ENCODE assay signal across 1 cellular context in the genomic region with DNA sequence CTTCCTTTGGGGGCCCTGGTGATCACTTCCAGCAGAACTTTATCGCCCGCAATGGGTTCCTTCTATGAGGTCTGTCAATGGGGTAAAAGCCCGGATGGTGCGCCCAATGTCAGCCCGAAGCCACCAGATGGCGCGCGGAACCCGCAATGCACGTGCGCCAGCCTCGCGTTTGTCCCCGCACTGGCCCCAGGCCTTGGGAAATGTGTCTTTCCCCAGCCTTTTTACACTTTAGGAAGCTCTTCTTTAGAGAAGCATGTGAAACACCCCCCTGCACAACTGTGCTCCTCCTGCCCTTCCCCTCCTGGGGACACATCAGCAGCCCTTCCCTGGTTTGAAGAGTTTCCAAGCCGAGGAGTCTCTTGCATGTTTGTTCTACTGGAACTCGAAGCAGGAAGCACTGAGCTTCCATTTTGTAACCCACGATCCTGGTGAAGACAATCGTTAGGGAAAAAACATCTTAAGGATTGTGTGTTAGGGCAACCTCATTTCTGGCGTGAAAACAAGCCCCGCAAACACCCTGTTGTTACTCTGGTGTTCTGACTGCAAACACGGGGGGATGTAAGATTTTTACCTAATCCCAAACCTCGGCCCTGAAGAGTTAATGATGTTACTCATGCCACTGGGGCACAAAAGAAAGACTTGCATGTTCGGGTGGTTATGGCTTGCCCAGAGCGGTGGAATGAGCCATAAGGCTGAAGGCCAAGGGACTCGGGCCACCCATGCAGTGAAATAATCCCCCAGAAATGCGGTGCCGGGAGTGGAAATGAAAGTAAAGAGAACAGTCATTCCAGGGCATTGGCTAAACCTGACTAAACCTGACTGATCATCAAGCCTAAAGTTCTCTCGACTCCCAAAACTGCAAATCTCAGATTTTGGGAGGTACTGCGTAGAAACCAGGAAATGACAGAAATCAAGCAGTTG.
TF ChIP-seq lines count a peak whose summit lies in the region.

No MANE protein-coding gene starts in this region.

TF ChIP-seq in HepG2, 621 proteins besides CTCF, POLR2A, EP300 and RAD21 (continued from another document and continues in another):
- TF ChIP-seq, protein P1, sequence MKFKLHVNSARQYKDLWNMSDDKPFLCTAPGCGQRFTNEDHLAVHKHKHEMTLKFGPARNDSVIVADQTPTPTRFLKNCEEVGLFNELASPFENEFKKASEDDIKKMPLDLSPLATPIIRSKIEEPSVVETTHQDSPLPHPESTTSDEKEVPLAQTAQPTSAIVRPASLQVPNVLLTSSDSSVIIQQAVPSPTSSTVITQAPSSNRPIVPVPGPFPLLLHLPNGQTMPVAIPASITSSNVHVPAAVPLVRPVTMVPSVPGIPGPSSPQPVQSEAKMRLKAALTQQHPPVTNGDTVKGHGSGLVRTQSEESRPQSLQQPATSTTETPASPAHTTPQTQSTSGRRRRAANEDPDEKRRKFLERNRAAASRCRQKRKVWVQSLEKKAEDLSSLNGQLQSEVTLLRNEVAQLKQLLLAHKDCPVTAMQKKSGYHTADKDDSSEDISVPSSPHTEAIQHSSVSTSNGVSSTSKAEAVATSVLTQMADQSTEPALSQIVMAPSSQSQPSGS (CRISPR knock-in tag; IDR thresholded peaks at IDR 0.05) = peak; percentile 52; the same call in 1 of the 2 replicates
- no peak for TF ChIP-seq TCF12 (IDR thresholded peaks at IDR 0.05)
- 0 out of 2 replicates have a peak, but pooled peaks have one; percentile 38 for TF ChIP-seq TCF12 (CRISPR knock-in tag; IDR thresholded peaks at IDR 0.05)
- TF ChIP-seq CHD2 (IDR thresholded peaks at IDR 0.05; ENCODE audit: low read depth, low read length) = no peak
- TF ChIP-seq HOXA5 (CRISPR knock-in tag; IDR thresholded peaks at IDR 0.05) = peak; percentile 25; the same call in 1 of the 2 replicates
- TF ChIP-seq REPIN1 (CRISPR knock-in tag; IDR thresholded peaks at IDR 0.05; ENCODE audit: borderline replicate concordance, low read depth) = peak; percentile 88; the same call in 1 of the 2 replicates
- TF ChIP-seq DR1 (CRISPR knock-in tag; IDR thresholded peaks at IDR 0.05) = no peak
- TF ChIP-seq, protein P2, sequence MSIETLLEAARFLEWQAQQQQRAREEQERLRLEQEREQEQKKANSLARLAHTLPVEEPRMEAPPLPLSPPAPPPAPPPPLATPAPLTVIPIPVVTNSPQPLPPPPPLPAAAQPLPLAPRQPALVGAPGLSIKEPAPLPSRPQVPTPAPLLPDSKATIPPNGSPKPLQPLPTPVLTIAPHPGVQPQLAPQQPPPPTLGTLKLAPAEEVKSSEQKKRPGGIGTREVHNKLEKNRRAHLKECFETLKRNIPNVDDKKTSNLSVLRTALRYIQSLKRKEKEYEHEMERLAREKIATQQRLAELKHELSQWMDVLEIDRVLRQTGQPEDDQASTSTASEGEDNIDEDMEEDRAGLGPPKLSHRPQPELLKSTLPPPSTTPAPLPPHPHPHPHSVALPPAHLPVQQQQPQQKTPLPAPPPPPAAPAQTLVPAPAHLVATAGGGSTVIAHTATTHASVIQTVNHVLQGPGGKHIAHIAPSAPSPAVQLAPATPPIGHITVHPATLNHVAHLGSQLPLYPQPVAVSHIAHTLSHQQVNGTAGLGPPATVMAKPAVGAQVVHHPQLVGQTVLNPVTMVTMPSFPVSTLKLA (IDR thresholded peaks at IDR 0.05) = no peak
- TF ChIP-seq FOXK1 (CRISPR knock-in tag; IDR thresholded peaks at IDR 0.05; ENCODE audit: borderline replicate concordance, low read depth) = no peak
- TF ChIP-seq, protein P3, sequence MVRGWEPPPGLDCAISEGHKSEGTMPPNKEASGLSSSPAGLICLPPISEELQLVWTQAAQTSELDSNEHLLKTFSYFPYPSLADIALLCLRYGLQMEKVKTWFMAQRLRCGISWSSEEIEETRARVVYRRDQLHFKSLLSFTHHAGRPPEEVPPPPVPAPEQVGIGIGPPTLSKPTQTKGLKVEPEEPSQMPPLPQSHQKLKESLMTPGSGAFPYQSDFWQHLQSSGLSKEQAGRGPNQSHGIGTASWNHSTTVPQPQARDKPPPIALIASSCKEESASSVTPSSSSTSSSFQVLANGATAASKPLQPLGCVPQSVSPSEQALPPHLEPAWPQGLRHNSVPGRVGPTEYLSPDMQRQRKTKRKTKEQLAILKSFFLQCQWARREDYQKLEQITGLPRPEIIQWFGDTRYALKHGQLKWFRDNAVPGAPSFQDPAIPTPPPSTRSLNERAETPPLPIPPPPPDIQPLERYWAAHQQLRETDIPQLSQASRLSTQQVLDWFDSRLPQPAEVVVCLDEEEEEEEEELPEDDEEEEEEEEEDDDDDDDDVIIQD (CRISPR knock-in tag; IDR thresholded peaks at IDR 0.05; ENCODE audit: low read depth) = 0 out of 2 replicates have a peak, but pooled peaks have one; percentile 27
- no peak for TF ChIP-seq ZNF484 (CRISPR knock-in tag; IDR thresholded peaks at IDR 0.05; ENCODE audit: borderline replicate concordance, low read depth)
- no peak for TF ChIP-seq NFYB (CRISPR knock-in tag; IDR thresholded peaks at IDR 0.05)
- TF ChIP-seq NR2F6 (IDR thresholded peaks at IDR 0.05) = no peak
- TF ChIP-seq NR2F6 (CRISPR knock-in tag; IDR thresholded peaks at IDR 0.05) = peak; percentile 45; the same call in 1 of the 2 replicates
- no peak for TF ChIP-seq ZNF335 (CRISPR knock-in tag; IDR thresholded peaks at IDR 0.05)
- TF ChIP-seq ZNF569 (CRISPR knock-in tag; IDR thresholded peaks at IDR 0.05; ENCODE audit: borderline replicate concordance) = no peak
- peak; percentile 94; the same call in 1 of the 2 replicates for TF ChIP-seq ZSCAN30 (CRISPR knock-in tag; IDR thresholded peaks at IDR 0.05)
- no peak for TF ChIP-seq NFATC3 (CRISPR knock-in tag; IDR thresholded peaks at IDR 0.05)
- no peak for TF ChIP-seq ZNF207 (IDR thresholded peaks at IDR 0.05; ENCODE audit: borderline replicate concordance)
- TF ChIP-seq MAFG (CRISPR knock-in tag; IDR thresholded peaks at IDR 0.05) = no peak
- TF ChIP-seq CBX2 (IDR thresholded peaks at IDR 0.05; ENCODE audit: low read depth, low read length) = no peak
- TF ChIP-seq CBX2 (CRISPR knock-in tag; IDR thresholded peaks at IDR 0.05; ENCODE audit: low read depth) = no peak
- TF ChIP-seq, protein P4, sequence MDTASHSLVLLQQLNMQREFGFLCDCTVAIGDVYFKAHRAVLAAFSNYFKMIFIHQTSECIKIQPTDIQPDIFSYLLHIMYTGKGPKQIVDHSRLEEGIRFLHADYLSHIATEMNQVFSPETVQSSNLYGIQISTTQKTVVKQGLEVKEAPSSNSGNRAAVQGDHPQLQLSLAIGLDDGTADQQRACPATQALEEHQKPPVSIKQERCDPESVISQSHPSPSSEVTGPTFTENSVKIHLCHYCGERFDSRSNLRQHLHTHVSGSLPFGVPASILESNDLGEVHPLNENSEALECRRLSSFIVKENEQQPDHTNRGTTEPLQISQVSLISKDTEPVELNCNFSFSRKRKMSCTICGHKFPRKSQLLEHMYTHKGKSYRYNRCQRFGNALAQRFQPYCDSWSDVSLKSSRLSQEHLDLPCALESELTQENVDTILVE (CRISPR knock-in tag; IDR thresholded peaks at IDR 0.05) = peak; percentile 56; the same call in 1 of the 2 replicates
- no peak for TF ChIP-seq ZNF615 (CRISPR knock-in tag; IDR thresholded peaks at IDR 0.05; ENCODE audit: borderline replicate concordance)
- no peak for TF ChIP-seq HNRNPK (IDR thresholded peaks at IDR 0.05; ENCODE audit: low read depth, low read length, poor library complexity, severe bottlenecking)
- TF ChIP-seq, protein P5, sequence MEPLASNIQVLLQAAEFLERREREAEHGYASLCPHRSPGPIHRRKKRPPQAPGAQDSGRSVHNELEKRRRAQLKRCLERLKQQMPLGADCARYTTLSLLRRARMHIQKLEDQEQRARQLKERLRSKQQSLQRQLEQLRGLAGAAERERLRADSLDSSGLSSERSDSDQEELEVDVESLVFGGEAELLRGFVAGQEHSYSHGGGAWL (CRISPR knock-in tag; IDR thresholded peaks at IDR 0.05) = no peak
- TF ChIP-seq MTA3 (CRISPR knock-in tag; IDR thresholded peaks at IDR 0.05) = no peak
- TF ChIP-seq, protein P6, sequence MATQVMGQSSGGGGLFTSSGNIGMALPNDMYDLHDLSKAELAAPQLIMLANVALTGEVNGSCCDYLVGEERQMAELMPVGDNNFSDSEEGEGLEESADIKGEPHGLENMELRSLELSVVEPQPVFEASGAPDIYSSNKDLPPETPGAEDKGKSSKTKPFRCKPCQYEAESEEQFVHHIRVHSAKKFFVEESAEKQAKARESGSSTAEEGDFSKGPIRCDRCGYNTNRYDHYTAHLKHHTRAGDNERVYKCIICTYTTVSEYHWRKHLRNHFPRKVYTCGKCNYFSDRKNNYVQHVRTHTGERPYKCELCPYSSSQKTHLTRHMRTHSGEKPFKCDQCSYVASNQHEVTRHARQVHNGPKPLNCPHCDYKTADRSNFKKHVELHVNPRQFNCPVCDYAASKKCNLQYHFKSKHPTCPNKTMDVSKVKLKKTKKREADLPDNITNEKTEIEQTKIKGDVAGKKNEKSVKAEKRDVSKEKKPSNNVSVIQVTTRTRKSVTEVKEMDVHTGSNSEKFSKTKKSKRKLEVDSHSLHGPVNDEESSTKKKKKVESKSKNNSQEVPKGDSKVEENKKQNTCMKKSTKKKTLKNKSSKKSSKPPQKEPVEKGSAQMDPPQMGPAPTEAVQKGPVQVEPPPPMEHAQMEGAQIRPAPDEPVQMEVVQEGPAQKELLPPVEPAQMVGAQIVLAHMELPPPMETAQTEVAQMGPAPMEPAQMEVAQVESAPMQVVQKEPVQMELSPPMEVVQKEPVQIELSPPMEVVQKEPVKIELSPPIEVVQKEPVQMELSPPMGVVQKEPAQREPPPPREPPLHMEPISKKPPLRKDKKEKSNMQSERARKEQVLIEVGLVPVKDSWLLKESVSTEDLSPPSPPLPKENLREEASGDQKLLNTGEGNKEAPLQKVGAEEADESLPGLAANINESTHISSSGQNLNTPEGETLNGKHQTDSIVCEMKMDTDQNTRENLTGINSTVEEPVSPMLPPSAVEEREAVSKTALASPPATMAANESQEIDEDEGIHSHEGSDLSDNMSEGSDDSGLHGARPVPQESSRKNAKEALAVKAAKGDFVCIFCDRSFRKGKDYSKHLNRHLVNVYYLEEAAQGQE (IDR thresholded peaks at IDR 0.05; ENCODE audit: borderline replicate concordance in 1 of 2, low read depth in 1 of 2, low read length in 2 of 2) = no peak
- TF ChIP-seq, protein P7, sequence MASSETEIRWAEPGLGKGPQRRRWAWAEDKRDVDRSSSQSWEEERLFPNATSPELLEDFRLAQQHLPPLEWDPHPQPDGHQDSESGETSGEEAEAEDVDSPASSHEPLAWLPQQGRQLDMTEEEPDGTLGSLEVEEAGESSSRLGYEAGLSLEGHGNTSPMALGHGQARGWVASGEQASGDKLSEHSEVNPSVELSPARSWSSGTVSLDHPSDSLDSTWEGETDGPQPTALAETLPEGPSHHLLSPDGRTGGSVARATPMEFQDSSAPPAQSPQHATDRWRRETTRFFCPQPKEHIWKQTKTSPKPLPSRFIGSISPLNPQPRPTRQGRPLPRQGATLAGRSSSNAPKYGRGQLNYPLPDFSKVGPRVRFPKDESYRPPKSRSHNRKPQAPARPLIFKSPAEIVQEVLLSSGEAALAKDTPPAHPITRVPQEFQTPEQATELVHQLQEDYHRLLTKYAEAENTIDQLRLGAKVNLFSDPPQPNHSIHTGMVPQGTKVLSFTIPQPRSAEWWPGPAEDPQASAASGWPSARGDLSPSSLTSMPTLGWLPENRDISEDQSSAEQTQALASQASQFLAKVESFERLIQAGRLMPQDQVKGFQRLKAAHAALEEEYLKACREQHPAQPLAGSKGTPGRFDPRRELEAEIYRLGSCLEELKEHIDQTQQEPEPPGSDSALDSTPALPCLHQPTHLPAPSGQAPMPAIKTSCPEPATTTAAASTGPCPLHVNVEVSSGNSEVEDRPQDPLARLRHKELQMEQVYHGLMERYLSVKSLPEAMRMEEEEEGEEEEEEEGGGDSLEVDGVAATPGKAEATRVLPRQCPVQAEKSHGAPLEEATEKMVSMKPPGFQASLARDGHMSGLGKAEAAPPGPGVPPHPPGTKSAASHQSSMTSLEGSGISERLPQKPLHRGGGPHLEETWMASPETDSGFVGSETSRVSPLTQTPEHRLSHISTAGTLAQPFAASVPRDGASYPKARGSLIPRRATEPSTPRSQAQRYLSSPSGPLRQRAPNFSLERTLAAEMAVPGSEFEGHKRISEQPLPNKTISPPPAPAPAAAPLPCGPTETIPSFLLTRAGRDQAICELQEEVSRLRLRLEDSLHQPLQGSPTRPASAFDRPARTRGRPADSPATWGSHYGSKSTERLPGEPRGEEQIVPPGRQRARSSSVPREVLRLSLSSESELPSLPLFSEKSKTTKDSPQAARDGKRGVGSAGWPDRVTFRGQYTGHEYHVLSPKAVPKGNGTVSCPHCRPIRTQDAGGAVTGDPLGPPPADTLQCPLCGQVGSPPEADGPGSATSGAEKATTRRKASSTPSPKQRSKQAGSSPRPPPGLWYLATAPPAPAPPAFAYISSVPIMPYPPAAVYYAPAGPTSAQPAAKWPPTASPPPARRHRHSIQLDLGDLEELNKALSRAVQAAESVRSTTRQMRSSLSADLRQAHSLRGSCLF (CRISPR knock-in tag; IDR thresholded peaks at IDR 0.05; ENCODE audit: borderline replicate concordance) = no peak
- TF ChIP-seq SETDB1 (CRISPR knock-in tag; IDR thresholded peaks at IDR 0.05; ENCODE audit: borderline replicate concordance) = no peak
- no peak for TF ChIP-seq ZNF543 (CRISPR knock-in tag; IDR thresholded peaks at IDR 0.05)
- no peak for TF ChIP-seq TAF15 (IDR thresholded peaks at IDR 0.05; ENCODE audit: low read depth, low read length, poor library complexity, severe bottlenecking)
- peak; percentile 72; the same call in 1 of the 2 replicates for TF ChIP-seq ZNF350 (CRISPR knock-in tag; IDR thresholded peaks at IDR 0.05; ENCODE audit: borderline replicate concordance, low read depth)
- no peak for TF ChIP-seq ZNF326 (CRISPR knock-in tag; IDR thresholded peaks at IDR 0.05; ENCODE audit: borderline replicate concordance)
- TF ChIP-seq ZNF34 (CRISPR knock-in tag; IDR thresholded peaks at IDR 0.05; ENCODE audit: borderline replicate concordance) = no peak
- no peak for TF ChIP-seq MZF1 (CRISPR knock-in tag; IDR thresholded peaks at IDR 0.05; ENCODE audit: borderline replicate concordance)
- TF ChIP-seq STAT5B (CRISPR knock-in tag; IDR thresholded peaks at IDR 0.05) = no peak
- no peak for TF ChIP-seq CREM (IDR thresholded peaks at IDR 0.05)
- no peak for TF ChIP-seq CREM (CRISPR knock-in tag; IDR thresholded peaks at IDR 0.05)
- no peak for TF ChIP-seq SP1 (IDR thresholded peaks at IDR 0.05)
- TF ChIP-seq SP1 (CRISPR knock-in tag; IDR thresholded peaks at IDR 0.05) = no peak
- TF ChIP-seq SMC3 (IDR thresholded peaks at IDR 0.05; ENCODE audit: low read length) = peak; percentile 81; the same call in 1 of the 2 replicates
- peak; percentile 77 for TF ChIP-seq IRF2 (CRISPR knock-in tag; IDR thresholded peaks at IDR 0.05)
- TF ChIP-seq JDP2 (CRISPR knock-in tag; IDR thresholded peaks at IDR 0.05; ENCODE audit: borderline replicate concordance) = no peak
- TF ChIP-seq ZNF878 (CRISPR knock-in tag; IDR thresholded peaks at IDR 0.05) = no peak
- no peak for TF ChIP-seq ZNF547 (CRISPR knock-in tag; IDR thresholded peaks at IDR 0.05)
- no peak for TF ChIP-seq FOXC1 (CRISPR knock-in tag; IDR thresholded peaks at IDR 0.05; ENCODE audit: borderline replicate concordance)
- TF ChIP-seq ZNF598 (CRISPR knock-in tag; IDR thresholded peaks at IDR 0.05; ENCODE audit: borderline replicate concordance) = peak; percentile 54; the same call in 1 of the 2 replicates
